In genomic region chr7:55527314-55527713, GRCh38 we compare ENCODE assay signal across 17 cellular contexts. TPM values are rescaled to one million over a fixed set of nuclear protein-coding genes. Genes with fewer than 3 reads are reported as not detected.
DNase-seq lines count a peak whose midpoint lies in the region; TF ChIP-seq lines count a peak whose summit lies in the region.
"Had no signal": no experiment of that assay in that cellular context is flagged by ENCODE, and none has a peak within 500 bp of the region (broad histone marks: within the 10 kb centered on the region; RNA-seq: fewer than 3 reads in every experiment).

No MANE protein-coding gene starts in this region.

- no peaks in the 10 kb centered on the region for H3K79me1 ChIP-seq in H9 (ENCODE audit: insufficient read depth, low read depth, low read length, poor library complexity, severe bottlenecking)

- no peak overlapping the region for H3K4me2 ChIP-seq in H9 (ENCODE audit: insufficient read depth, insufficient read length, low read length)

- no peak overlapping the region for H3K4ac ChIP-seq in H9 (ENCODE audit: low read depth, low read length)

- peak; percentile 5 for DNase-seq in A673 (ENCODE audit: low spot score)
- no peak for DNase-seq in H9
- peak; percentile 31 for DNase-seq in NCI-H345 treated with DMSO at 0.1 percent for 48 hours (lab: John Stamatoyannopoulos, UW; ENCODE audit: unreplicated experiment)
- no peak for DNase-seq in CD4-positive, alpha-beta memory T cell
- DNase-seq in breast epithelium (ENCODE audit: low spot score in 2 of 2): no peak
- no peak for DNase-seq in stomach
- DNase-seq in activated CD4-positive, alpha-beta T cell treated with anti-CD3 and anti-CD28 coated beads, Interleukin-2, amount 50 U/mL, for 48 hours: no peak
- DNase-seq: activated CD4-positive, alpha-beta T cell treated with anti-CD3 and anti-CD28 coated beads for 36 hours; activated naive CD4-positive, alpha-beta T cell treated with anti-CD3 and anti-CD28 coated beads, Interleukin-2, amount 50 U/mL, for 16 hours; Caco-2; HFFc6; NCI-H187; ovary; small intestine; stimulated activated naive CD4-positive, alpha-beta T cell had no signal

- no peak overlapping the region for H3K56ac ChIP-seq in H9 (ENCODE audit: insufficient read length, low read depth, low read length)

- no peak overlapping the region for H3K9ac ChIP-seq in H9 (ENCODE audit: extremely low read depth, insufficient read length, low read length)

- no peak overlapping the region for H2BK12ac ChIP-seq in H9 (ENCODE audit: insufficient read length, low read depth, low read length)

- H2AFZ ChIP-seq in H9 (ENCODE audit: low read length): no peak overlapping the region

- H3K9me3 ChIP-seq in A673 (ENCODE audit: low read depth, low read length, poor library complexity, severe bottlenecking) (no peaks in the 10 kb centered on the region), H9 (ENCODE audit: control insufficient read depth, low read depth, low read length) (no peaks in the 10 kb centered on the region), breast epithelium (no peaks in the 10 kb centered on the region), stomach (no peaks in the 10 kb centered on the region)
- H3K9me3 ChIP-seq in CD4-positive, alpha-beta memory T cell (ENCODE audit: control insufficient read depth in 1 of 2, low read length in 2 of 2): no peaks in the 10 kb centered on the region
- H3K9me3 ChIP-seq: Caco-2, ovary had no signal

- no peaks in the 10 kb centered on the region for H3K27me3 Mint-ChIP-seq in H9 (ENCODE audit: low read depth)
- no peaks in the 10 kb centered on the region for H3K27me3 Mint-ChIP-seq in dendritic cell treated with granulocyte-macrophage colony-stimulating factor and Interleukin-4, amounts not matched to agents 40 ng/mL and 50 ng/mL, for 4 days
- no peaks in the 10 kb centered on the region for H3K27me3 Mint-ChIP-seq in CD4-positive, alpha-beta memory T cell
- H3K27me3 Mint-ChIP-seq: activated CD4-positive, alpha-beta T cell treated with anti-CD3 and anti-CD28 coated beads for 36 hours had no signal

- H2AK5ac ChIP-seq in H9 (ENCODE audit: insufficient read length, low read length): no peak overlapping the region

- H4K8ac ChIP-seq in H9 (replicated peaks; ENCODE audit: insufficient read length, low read depth, low read length): no peak overlapping the region

- H2BK5ac ChIP-seq in H9 (ENCODE audit: insufficient read length, low read length): no peak overlapping the region

- H4K20me1 ChIP-seq in H9 (ENCODE audit: control insufficient read depth, insufficient read depth, insufficient read length): peaks cover 2% of the 10 kb centered on the region

- H3K4me3 ChIP-seq in A673 (ENCODE audit: low read depth, low read length, poor library complexity, severe bottlenecking): no peak overlapping the region
- H3K4me3 ChIP-seq in CD4-positive, alpha-beta memory T cell (ENCODE audit: low read length in 2 of 2): no peak overlapping the region
- H3K4me3 ChIP-seq in breast epithelium: no peak overlapping the region
- H3K4me3 ChIP-seq in stomach: no peak overlapping the region
- H3K4me3 ChIP-seq: ovary had no signal

- no peak overlapping the region for H4K91ac ChIP-seq in H9 (ENCODE audit: insufficient read length, low read depth, low read length)

- H3K79me2 ChIP-seq in H9 (ENCODE audit: insufficient read depth, low read length): peaks cover 5% of the 10 kb centered on the region; the same call in 1 of the 2 replicates

- POLR2A ChIA-PET in A673 (lab: Charles Lee; ENCODE audit: low non-redundant PET): no interaction called here
- POLR2A ChIA-PET in CD4-positive, alpha-beta memory T cell (lab: Charles Lee; ENCODE audit: partially characterized antibody): no interaction called here

- H3K9me3 Mint-ChIP-seq in H9: no peaks in the 10 kb centered on the region
- no peaks in the 10 kb centered on the region for H3K9me3 Mint-ChIP-seq in dendritic cell treated with granulocyte-macrophage colony-stimulating factor and Interleukin-4, amounts not matched to agents 40 ng/mL and 50 ng/mL, for 4 days
- no peaks in the 10 kb centered on the region for H3K9me3 Mint-ChIP-seq in CD4-positive, alpha-beta memory T cell
- H3K9me3 Mint-ChIP-seq: HFFc6 had no signal

- intact Hi-C loops in A673 (cut with micrococcal nuclease; ENCODE audit: unreplicated experiment): no loop called here
- intact Hi-C loops in dendritic cell treated with granulocyte-macrophage colony-stimulating factor and Interleukin-4, amounts not matched to agents 40 ng/mL and 50 ng/mL, for 4 days (cut with micrococcal nuclease): no loop called here
- intact Hi-C loops in CD4-positive, alpha-beta memory T cell (cut with micrococcal nuclease): no loop called here
- intact Hi-C loops in breast epithelium (cut with DNase I; ENCODE audit: low total_unique reads): no loop called here
- intact Hi-C loops in stomach (cut with DNase I; ENCODE audit: low total_unique reads): no loop called here

- H3K36me3 ChIP-seq in A673 (ENCODE audit: insufficient read depth, low read length, poor library complexity, severe bottlenecking) (no peaks in the 10 kb centered on the region), breast epithelium (no peaks in the 10 kb centered on the region), stomach (no peaks in the 10 kb centered on the region)
- H3K36me3 ChIP-seq in CD4-positive, alpha-beta memory T cell (ENCODE audit: insufficient read depth, low read length): no peaks in the 10 kb centered on the region
- H3K36me3 ChIP-seq: ovary had no signal

- TF ChIP-seq EP300 in stomach (IDR thresholded peaks at IDR 0.05): no peak

- H2BK20ac ChIP-seq in H9 (ENCODE audit: low read depth, low read length, poor library complexity, severe bottlenecking): no peak overlapping the region

- H3K27ac ChIP-seq in A673 (ENCODE audit: low read depth, low read length, poor library complexity, severe bottlenecking): no peak overlapping the region
- H3K27ac ChIP-seq in H9 (ENCODE audit: insufficient read length, low read depth, low read length): no peak overlapping the region
- no peak overlapping the region for H3K27ac ChIP-seq in CD4-positive, alpha-beta memory T cell (ENCODE audit: low read depth, low read length)
- no peak overlapping the region for H3K27ac ChIP-seq in breast epithelium
- H3K27ac ChIP-seq in stomach: no peak overlapping the region
- H3K27ac ChIP-seq: ovary had no signal

- TF ChIP-seq CTCF in A673 (conservative IDR thresholded peaks at IDR 0.05; ENCODE audit: low read depth, low read length) (no peak), H9 (conservative IDR thresholded peaks at IDR 0.05) (no peak), breast epithelium (IDR thresholded peaks at IDR 0.05) (no peak), stomach (IDR thresholded peaks at IDR 0.05) (no peak)

- peak overlapping the region; percentile 27 to 69 (median 49); a peak in 4 of 7 replicates for H3K27ac Mint-ChIP-seq in H9
- peak overlapping the region; percentile 92 for H3K27ac Mint-ChIP-seq in dendritic cell treated with granulocyte-macrophage colony-stimulating factor and Interleukin-4, amounts not matched to agents 40 ng/mL and 50 ng/mL, for 4 days
- H3K27ac Mint-ChIP-seq in CD4-positive, alpha-beta memory T cell: peak overlapping the region in 3 of 7 donors; percentile 16 to 32 (median 27)
- H3K27ac Mint-ChIP-seq: activated CD4-positive, alpha-beta T cell treated with anti-CD3 and anti-CD28 coated beads for 36 hours; HFFc6 had no signal

- CTCF ChIA-PET in A673 (lab: Charles Lee): interaction anchor here (0.6 kb wide), 1 partner anchor 30 kb away, joined by 8 read pairs; no protein-coding TSS in a partner anchor
- CTCF ChIA-PET in CD4-positive, alpha-beta memory T cell (lab: Charles Lee; ENCODE audit: partially characterized antibody): no interaction called here

- BruUV-seq in A673 (replicated peaks; lab: Mats Ljungman, UMichigan): no TSS peak

- H3K4me1 Mint-ChIP-seq in H9: peaks cover 46 to 49% of the 10 kb centered on the region in 2 experiments
- H3K4me1 Mint-ChIP-seq in dendritic cell treated with granulocyte-macrophage colony-stimulating factor and Interleukin-4, amounts not matched to agents 40 ng/mL and 50 ng/mL, for 4 days (ENCODE audit: low read depth): peaks cover 83% of the 10 kb centered on the region
- H3K4me1 Mint-ChIP-seq in CD4-positive, alpha-beta memory T cell: peaks cover 53 to 83% (median 67%) of the 10 kb centered on the region in 4 donors

- H3K4me1 ChIP-seq in A673 (ENCODE audit: insufficient read depth, low read length, poor library complexity, severe bottlenecking): peaks cover 16% of the 10 kb centered on the region
- peaks cover 7% of the 10 kb centered on the region for H3K4me1 ChIP-seq in H9 (ENCODE audit: insufficient read depth, low read length)
- H3K4me1 ChIP-seq in CD4-positive, alpha-beta memory T cell (ENCODE audit: insufficient read depth, low read length): peaks cover 72% of the 10 kb centered on the region
- H3K4me1 ChIP-seq in breast epithelium: no peaks in the 10 kb centered on the region
- H3K4me1 ChIP-seq in stomach: peaks cover 12 to 37% (median 22%) of the 10 kb centered on the region in 4 donors

- H3K18ac ChIP-seq in H9 (ENCODE audit: insufficient read length, low read depth, low read length): no peak overlapping the region

- H3K23ac ChIP-seq in H9 (ENCODE audit: insufficient read length, low read depth, low read length): no peak overlapping the region

- no peak overlapping the region for H2BK15ac ChIP-seq in H9 (ENCODE audit: low read depth, low read length)

- TF ChIP-seq POLR2A in breast epithelium (IDR thresholded peaks at IDR 0.05) (no peak), stomach (IDR thresholded peaks at IDR 0.05) (no peak)

- WGBS in H9 (ENCODE audit: extremely low coverage, insufficient read length, low lambda C conversion rate): no CpG with 5 or more reads among the region's 4 CpGs
- WGBS in stomach, 5 donors: 67 to 79% (median 73%) methylated on average over 4 of the region's 4 CpGs

- no peak overlapping the region for H4K5ac ChIP-seq in H9 (ENCODE audit: insufficient read length, low read depth, low read length)

- H3K27me3 ChIP-seq in A673 (replicated peaks; ENCODE audit: insufficient read depth, low read depth, low read length, poor library complexity) (no peaks in the 10 kb centered on the region), H9 (ENCODE audit: insufficient read depth, low read length) (no peaks in the 10 kb centered on the region), breast epithelium (no peaks in the 10 kb centered on the region), stomach (no peaks in the 10 kb centered on the region)
- H3K27me3 ChIP-seq in CD4-positive, alpha-beta memory T cell (ENCODE audit: insufficient read depth, low read length): no peaks in the 10 kb centered on the region
- H3K27me3 ChIP-seq: dorsolateral prefrontal cortex, ovary had no signal

- 0 out of 7 replicates have a peak, but pooled peaks cover 0 to 2% (median 0%) of the 10 kb centered on the region in 3 experiments for H3K36me3 Mint-ChIP-seq in H9 (ENCODE audit: insufficient read depth in 1 of 3, low read depth in 3 of 3)
- peaks cover 70% of the 10 kb centered on the region for H3K36me3 Mint-ChIP-seq in dendritic cell treated with granulocyte-macrophage colony-stimulating factor and Interleukin-4, amounts not matched to agents 40 ng/mL and 50 ng/mL, for 4 days (ENCODE audit: low read depth)
- H3K36me3 Mint-ChIP-seq in CD4-positive, alpha-beta memory T cell: peaks cover 3 to 8% of the 10 kb centered on the region in 2 donors

- no peak overlapping the region for H3K4me3 Mint-ChIP-seq in H9
- H3K4me3 Mint-ChIP-seq in dendritic cell treated with granulocyte-macrophage colony-stimulating factor and Interleukin-4, amounts not matched to agents 40 ng/mL and 50 ng/mL, for 4 days: no peak overlapping the region
- no peak overlapping the region for H3K4me3 Mint-ChIP-seq in CD4-positive, alpha-beta memory T cell
- H3K4me3 Mint-ChIP-seq: activated CD4-positive, alpha-beta T cell treated with anti-CD3 and anti-CD28 coated beads for 36 hours; HFFc6 had no signal

- no peak overlapping the region for H3T11ph ChIP-seq in H9 (ENCODE audit: low read length)

- H2BK120ac ChIP-seq in H9 (ENCODE audit: low read depth, low read length, poor library complexity, severe bottlenecking): no peak overlapping the region

- H3K14ac ChIP-seq in H9 (ENCODE audit: insufficient read depth, low read length): no peak overlapping the region

- H3K23me2 ChIP-seq in H9 (ENCODE audit: insufficient read length, low read depth, low read length, poor library complexity, severe bottlenecking): no peaks in the 10 kb centered on the region

RNA-seq across cellular contexts. Expression of gene VOPP1, which starts 45.0 kb away (rescaled TPM):
- total RNA-seq in A673 (2021) (44.8 and 49.6 TPM in 2 replicates), H9 (2021) (55.7 and 56.8 TPM in 2 replicates), breast epithelium (10 to 100 TPM; 28.2 to 42.6 (median 40.8) TPM), stomach (100 to 1,000 TPM in 1 of 5 donors, 10 to 100 TPM in 4; 19.6 to 117 (median 79.7) TPM)
- total RNA-seq in CD4-positive, alpha-beta memory T cell: 10 to 100 TPM; 91.0 to 98.7 TPM
- 10 to 100 TPM; 43.0 to 90.4 TPM for polyA plus RNA-seq in CD4-positive, alpha-beta memory T cell
- 10 to 100 TPM; 14.0 to 27.3 (median 26.0) TPM for polyA plus RNA-seq in stomach

Comparison
In these comparisons a context has a peak if more than half of its experiments do, and no peak if none do; other contexts are left out.
1. DNase-seq: peak in A673 (single experiment) and NCI-H345 treated with DMSO at 0.1 percent for 48 hours (single experiment); none in H9 (single experiment), CD4-positive, alpha-beta memory T cell (0 of 5), breast epithelium (0 of 2), stomach (single experiment) and activated CD4-positive, alpha-beta T cell treated with anti-CD3 and anti-CD28 coated beads, Interleukin-2, amount 50 U/mL, for 48 hours (0 of 2).